Comparison of ENCODE assay signal across 19 cellular contexts in the genomic region with DNA sequence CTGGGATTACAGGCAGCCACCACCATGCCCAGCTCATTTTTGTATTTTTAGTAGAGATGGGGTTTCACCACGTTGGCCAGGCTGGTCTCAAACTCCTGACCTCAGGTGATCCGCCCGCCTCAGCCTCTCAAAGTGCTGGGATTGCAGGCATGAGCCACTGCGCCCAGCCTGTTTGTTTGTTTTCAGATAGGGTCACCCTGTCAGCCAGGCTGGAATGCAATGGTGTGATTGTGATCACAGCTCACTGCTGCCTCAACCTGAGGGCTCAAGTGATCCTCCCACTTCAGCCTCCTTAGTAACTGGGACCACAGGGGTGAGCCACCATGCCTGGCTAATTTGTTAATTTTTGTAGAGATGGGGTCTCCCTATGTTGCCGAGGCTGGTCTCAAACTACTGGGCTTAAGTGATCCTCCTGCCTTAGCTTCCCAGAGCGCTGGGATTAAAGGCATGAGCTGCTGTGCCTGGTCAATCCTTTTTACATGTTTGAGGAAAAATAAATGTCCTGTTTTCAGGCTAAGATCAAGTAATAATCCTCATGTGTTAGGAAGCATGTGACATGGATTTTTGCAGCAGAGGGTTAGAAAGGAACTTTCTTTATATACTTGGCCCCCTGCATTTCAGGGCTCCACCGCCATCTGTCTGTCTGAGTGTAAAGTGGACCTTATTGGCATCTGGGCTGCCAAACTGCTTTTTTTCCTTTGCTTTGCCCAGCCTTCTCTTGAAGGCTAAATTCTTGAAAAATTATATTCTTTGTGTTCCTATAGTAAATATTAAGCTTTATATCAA. TPM values are rescaled to one million over a fixed set of nuclear protein-coding genes. Genes with fewer than 3 reads are reported as not detected.
DNase-seq lines count a peak whose midpoint lies in the region; ATAC-seq and TF ChIP-seq lines count a peak whose summit lies in the region.
"Had no signal": no experiment of that assay in that cellular context is flagged by ENCODE, and none has a peak within 500 bp of the region (broad histone marks: within the 10 kb centered on the region; RNA-seq: fewer than 3 reads in every experiment).

No MANE protein-coding gene starts in this region.

- ATAC-seq in HG03280 (IDR thresholded peaks at IDR 0.05; ENCODE audit: unreplicated experiment) (no peak), GM21576 (IDR thresholded peaks at IDR 0.05; ENCODE audit: unreplicated experiment) (no peak)
- ATAC-seq: A549; CD8-positive, alpha-beta T cell; stimulated activated naive B cell treated with anti-CD40 and anti-IgM and Interleukin-4, amounts not matched to agents 10 μg/mL and 1 μg/mL and 100 μg/mL, for 72 hours had no signal

- H3K9me3 ChIP-seq in AG04450 (ENCODE audit: control insufficient read depth, insufficient read depth, low read length) = peaks cover 2% of the 10 kb centered on the region; the same call in 1 of the 2 replicates
- H3K9me3 ChIP-seq: A549, breast epithelium had no signal

- H3K4me1 Mint-ChIP-seq in glutamatergic neuron (ENCODE audit: low read depth, unreplicated experiment) = peaks cover 25% of the 10 kb centered on the region

- H3K4me3 ChIP-seq in AG04450 (ENCODE audit: low read depth, low read length) = no peak overlapping the region
- H3K4me3 ChIP-seq: A549, breast epithelium had no signal

- TF ChIP-seq CTCF in AG04450 (IDR thresholded peaks at IDR 0.05; ENCODE audit: low read depth, low read length) (0 out of 2 replicates have a peak, but pooled peaks have one; percentile 7), RWPE1 (conservative IDR thresholded peaks at IDR 0.05; ENCODE audit: low read depth) (no peak), glutamatergic neuron (IDR thresholded peaks at IDR 0.05; ENCODE audit: partially characterized antibody, unreplicated experiment) (no peak)

- H3K27ac ChIP-seq in AG04450 (ENCODE audit: low read depth, low read length) (peak overlapping the region; percentile 11), RWPE1 (peak overlapping the region; percentile 50)
- H3K27ac ChIP-seq: A549, breast epithelium, parathyroid adenoma had no signal

- H3K36me3 Mint-ChIP-seq in glutamatergic neuron (ENCODE audit: unreplicated experiment) = no peaks in the 10 kb centered on the region

- peaks cover 7% of the 10 kb centered on the region for H3K9me3 Mint-ChIP-seq in glutamatergic neuron (ENCODE audit: unreplicated experiment)
- H3K9me3 Mint-ChIP-seq: CD8-positive, alpha-beta T cell; stimulated activated naive B cell treated with anti-CD40 and anti-IgM and Interleukin-4, amounts not matched to agents 10 μg/mL and 1 μg/mL and 100 μg/mL, for 72 hours; type B pancreatic cell had no signal

- peaks cover 11% of the 10 kb centered on the region for H3K27me3 Mint-ChIP-seq in glutamatergic neuron (ENCODE audit: unreplicated experiment)
- H3K27me3 Mint-ChIP-seq: stimulated activated naive B cell treated with anti-CD40 and anti-IgM and Interleukin-4, amounts not matched to agents 10 μg/mL and 1 μg/mL and 100 μg/mL, for 72 hours; type B pancreatic cell had no signal

- DNase-seq in AG04450 (ENCODE audit: low read depth, low spot score) (no peak), RWPE1 (ENCODE audit: low spot score) (no peak), glutamatergic neuron (no peak), dedifferentiated amniotic fluid mesenchymal stem cell (ENCODE audit: extremely low spot score) (no peak)
- DNase-seq: activated CD4-positive, alpha-beta T cell treated with anti-CD3 and anti-CD28 coated beads for 48 hours; activated naive CD4-positive, alpha-beta T cell treated with anti-CD3 and anti-CD28 coated beads, Interleukin-2, amount 50 U/mL, for 16 hours; CD8-positive, alpha-beta T cell; GOT3; NCI-H146; NCI-H345; Right ventricle myocardium superior; stimulated activated naive B cell treated with anti-CD40 and anti-IgM and Interleukin-4, amounts not matched to agents 10 μg/mL and 1 μg/mL and 100 μg/mL, for 72 hours had no signal

- H3K27me3 ChIP-seq in AG04450 (ENCODE audit: control insufficient read depth, insufficient read depth, low read length) = no peaks in the 10 kb centered on the region
- H3K27me3 ChIP-seq: breast epithelium had no signal

- POLR2A ChIA-PET in AG04450 (lab: Yijun Ruan, JAX) (interaction anchor here (0.7 to 3.0 kb wide), 4 partner anchors 19 to 35 kb away, joined by 3 to 10 read pairs (median 3); no protein-coding TSS in a partner anchor), RWPE1 (lab: Yijun Ruan, JAX; ENCODE audit: low non-redundant PET) (interaction anchor here (1.4 kb wide), 1 partner anchor 12 kb away, joined by 4 read pairs; no protein-coding TSS in a partner anchor)

- CTCF ChIA-PET in AG04450 (lab: Charles Lee) (interaction anchor here (1.0 to 1.4 kb wide), 2 partner anchors 11 to 90 kb away, joined by 3 to 5 read pairs; no protein-coding TSS in a partner anchor), RWPE1 (lab: Yijun Ruan, JAX) (interaction anchor here (0.7 kb wide), 1 partner anchor 83 kb away, joined by 3 read pairs; no protein-coding TSS in a partner anchor)

- H3K4me3 Mint-ChIP-seq in glutamatergic neuron (ENCODE audit: unreplicated experiment) = no peak overlapping the region
- H3K4me3 Mint-ChIP-seq: CD8-positive, alpha-beta T cell; stimulated activated naive B cell treated with anti-CD40 and anti-IgM and Interleukin-4, amounts not matched to agents 10 μg/mL and 1 μg/mL and 100 μg/mL, for 72 hours; type B pancreatic cell had no signal

- peak overlapping the region; percentile 55 for H3K27ac Mint-ChIP-seq in glutamatergic neuron (ENCODE audit: unreplicated experiment)
- H3K27ac Mint-ChIP-seq: CD8-positive, alpha-beta T cell; stimulated activated naive B cell treated with anti-CD40 and anti-IgM and Interleukin-4, amounts not matched to agents 10 μg/mL and 1 μg/mL and 100 μg/mL, for 72 hours had no signal

RNA-seq across cellular contexts. Expression of gene SLC3A2, which starts 4.8 kb away (rescaled TPM):
- polyA plus RNA-seq in AG04450 (2011; rRNA removed) = 263 and 284 TPM in 2 replicates
- polyA minus RNA-seq in AG04450 (2011; rRNA and poly(A)+ RNA removed) = 177 and 196 TPM in 2 replicates
- total RNA-seq in glutamatergic neuron (ENCODE audit: unreplicated experiment) = 221 TPM

RNA-seq across cellular contexts. Expression of gene WDR74, which starts 36.5 kb away (rescaled TPM):
- 18.0 and 21.6 TPM in 2 replicates for polyA plus RNA-seq in AG04450 (2011; rRNA removed)
- polyA minus RNA-seq in AG04450 (2011; rRNA and poly(A)+ RNA removed) = 112 and 141 TPM in 2 replicates
- total RNA-seq in glutamatergic neuron (ENCODE audit: unreplicated experiment) = 69.0 TPM

RNA-seq across cellular contexts. Expression of gene TEX54, which starts 43.2 kb away (rescaled TPM):
- not detected in 2 replicates for polyA plus RNA-seq in AG04450 (2011; rRNA removed)
- polyA minus RNA-seq in AG04450 (2011; rRNA and poly(A)+ RNA removed) = not detected in 2 replicates
- total RNA-seq in glutamatergic neuron (ENCODE audit: unreplicated experiment) = 1.0 TPM
- total RNA-seq: CD8-positive, alpha-beta T cell; Right ventricle myocardium superior; T-helper 2 cell treated with Interferon-gamma antibody and Interleukin-4, amounts not matched to agents 100 ng/mL and 5 ng/mL, for 36 hours had no signal
- polyA plus RNA-seq: A549 had no signal

RNA-seq across cellular contexts. Expression of gene STX5, which starts 44.0 kb away (rescaled TPM):
- 51.7 and 52.1 TPM in 2 replicates for polyA plus RNA-seq in AG04450 (2011; rRNA removed)
- polyA minus RNA-seq in AG04450 (2011; rRNA and poly(A)+ RNA removed) = 62.7 and 72.0 TPM in 2 replicates
- 40.7 TPM for total RNA-seq in glutamatergic neuron (ENCODE audit: unreplicated experiment)

RNA-seq across cellular contexts. Expression of gene CHRM1, which starts 45.3 kb away (rescaled TPM):
- polyA plus RNA-seq in AG04450 (2011; rRNA removed) = not detected in 2 replicates
- not detected in 2 replicates for polyA minus RNA-seq in AG04450 (2011; rRNA and poly(A)+ RNA removed)
- total RNA-seq in glutamatergic neuron (ENCODE audit: unreplicated experiment) = not detected
- total RNA-seq: CD8-positive, alpha-beta T cell; Right ventricle myocardium superior; T-helper 2 cell treated with Interferon-gamma antibody and Interleukin-4, amounts not matched to agents 100 ng/mL and 5 ng/mL, for 36 hours had no signal
- polyA plus RNA-seq: A549 had no signal
